ENCODE assay signal across 21 cellular contexts in the genomic region with DNA sequence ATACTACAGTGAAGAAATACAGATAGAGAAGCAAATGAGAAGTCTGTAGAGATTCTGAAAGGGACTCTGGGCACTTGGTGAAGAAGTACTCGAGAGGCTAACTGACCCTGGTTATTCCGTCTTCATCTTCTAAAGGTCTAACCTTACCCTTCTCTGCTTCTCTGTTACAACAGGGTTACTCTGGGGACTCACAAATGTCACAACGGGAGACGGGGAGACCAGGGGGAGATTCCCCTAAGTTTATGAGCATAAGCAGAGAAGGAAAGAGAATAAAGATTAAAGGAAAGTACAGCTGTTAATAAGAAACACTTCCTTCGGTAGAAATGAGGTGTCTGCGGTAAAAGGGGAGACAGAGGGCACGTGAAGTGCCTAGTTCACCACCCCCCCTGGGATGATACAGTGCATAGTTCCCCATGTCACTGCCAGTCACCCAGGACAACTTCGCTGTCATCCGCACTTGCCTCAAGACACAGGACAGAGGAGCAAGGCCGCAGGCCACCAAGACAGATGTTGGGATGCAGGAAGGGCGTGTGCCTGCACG.
DNase-seq lines count a peak whose midpoint lies in the region; ATAC-seq and TF ChIP-seq lines count a peak whose summit lies in the region.
"Had no signal": no experiment of that assay in that cellular context is flagged by ENCODE, and none has a peak within 500 bp of the region (broad histone marks: within the 10 kb centered on the region; RNA-seq: fewer than 3 reads in every experiment).

No MANE protein-coding gene starts in this region.

- TF ChIP-seq CTCF in thoracic aorta (IDR thresholded peaks at IDR 0.05) (no peak), GM10266 (IDR thresholded peaks at IDR 0.05; ENCODE audit: control insufficient read depth, insufficient read depth, low read depth, missing control alignments) (no peak)

- no peak overlapping the region for H3K27ac Mint-ChIP-seq in T-helper 2 cell treated with Interferon-gamma antibody and Interleukin-4, amounts not matched to agents 5 μg/mL and 100 μg/mL, for 36 hours
- H3K27ac Mint-ChIP-seq in naive thymus-derived CD8-positive, alpha-beta T cell = peak overlapping the region in 5 of 10 donors; percentile 35 to 67 (median 54)
- H3K27ac Mint-ChIP-seq: HFFc6 had no signal

- no peaks in the 10 kb centered on the region for H3K9me3 Mint-ChIP-seq in T-helper 2 cell treated with Interferon-gamma antibody and Interleukin-4, amounts not matched to agents 5 μg/mL and 100 μg/mL, for 36 hours
- no peaks in the 10 kb centered on the region for H3K9me3 Mint-ChIP-seq in naive thymus-derived CD8-positive, alpha-beta T cell
- H3K9me3 Mint-ChIP-seq: HFFc6 had no signal

- peaks cover 59% of the 10 kb centered on the region for H3K4me1 Mint-ChIP-seq in T-helper 2 cell treated with Interferon-gamma antibody and Interleukin-4, amounts not matched to agents 5 μg/mL and 100 μg/mL, for 36 hours (ENCODE audit: low read depth)
- peaks cover 32 to 82% (median 79%) of the 10 kb centered on the region in 4 donors for H3K4me1 Mint-ChIP-seq in naive thymus-derived CD8-positive, alpha-beta T cell

- POLR2A ChIA-PET in naive thymus-derived CD8-positive, alpha-beta T cell (lab: Charles Lee) = no interaction called here

- H3K9me3 ChIP-seq in thoracic aorta = no peaks in the 10 kb centered on the region
- H3K9me3 ChIP-seq: stomach had no signal

- H3K27ac ChIP-seq in thoracic aorta = peak overlapping the region; percentile 21 to 36
- H3K27ac ChIP-seq: 22Rv1, stomach, WERI-Rb-1 had no signal

- ATAC-seq in esophagus mucosa (peak; percentile 4), thoracic aorta (ENCODE audit: insufficient number of reproducible peaks, low FRiP score, low read depth) (no peak), GM18505 (IDR thresholded peaks at IDR 0.05; ENCODE audit: unreplicated experiment) (no peak)
- ATAC-seq in naive thymus-derived CD8-positive, alpha-beta T cell = no peak
- ATAC-seq: GM12878 had no signal

- H3K4me1 ChIP-seq in thoracic aorta (ENCODE audit: control insufficient read depth in 1 of 2, low read depth in 2 of 2) = peaks cover 16 to 66% of the 10 kb centered on the region in 2 donors

- H3K36me3 Mint-ChIP-seq in T-helper 2 cell treated with Interferon-gamma antibody and Interleukin-4, amounts not matched to agents 5 μg/mL and 100 μg/mL, for 36 hours (ENCODE audit: low read depth) = peaks cover 47% of the 10 kb centered on the region
- peaks cover 5 to 37% (median 9%) of the 10 kb centered on the region in 3 donors for H3K36me3 Mint-ChIP-seq in naive thymus-derived CD8-positive, alpha-beta T cell

- H3K4me3 Mint-ChIP-seq in T-helper 2 cell treated with Interferon-gamma antibody and Interleukin-4, amounts not matched to agents 5 μg/mL and 100 μg/mL, for 36 hours = peak overlapping the region; percentile 25
- H3K4me3 Mint-ChIP-seq in naive thymus-derived CD8-positive, alpha-beta T cell = peak overlapping the region in 6 of 10 donors; percentile 17 to 55 (median 32)
- H3K4me3 Mint-ChIP-seq: HFFc6 had no signal

- no peak for DNase-seq in T-helper 2 cell treated with Interferon-gamma antibody and Interleukin-4, amounts not matched to agents 5 μg/mL and 100 μg/mL, for 36 hours (ENCODE audit: low spot score)
- DNase-seq in T-helper 2 cell = no peak
- no peak for DNase-seq in naive thymus-derived CD8-positive, alpha-beta T cell
- DNase-seq in thoracic aorta (ENCODE audit: low spot score) = no peak
- DNase-seq in GM10266 (ENCODE audit: extremely low spot score) = no peak
- DNase-seq in stimulated activated CD4-positive, alpha-beta T cell treated with anti-CD3 and anti-CD28 coated beads, Interleukin-4, amount 100 ng/mL, for 4 hours = no peak
- DNase-seq: effector CD8-positive, alpha-beta T cell; HFFc6; Karpas-422; kidney glomerular epithelial cell; NCI-H1092 treated with DMSO at 0.1 percent for 48 hours; NCI-H2107; NCI-H524; SHP77; stomach; T-helper 1 cell; WERI-Rb-1 had no signal

- no peak for TF ChIP-seq POLR2A in GM18505 (IDR thresholded peaks at IDR 0.05; ENCODE audit: borderline replicate concordance, extremely low read depth, insufficient read depth, insufficient read length)

- peaks cover 15% of the 10 kb centered on the region for H3K36me3 ChIP-seq in thoracic aorta

- H3K27me3 ChIP-seq in thoracic aorta (replicated peaks; ENCODE audit: insufficient read depth) = no peaks in the 10 kb centered on the region
- H3K27me3 ChIP-seq: stomach had no signal

- peaks cover 4% of the 10 kb centered on the region for H3K27me3 Mint-ChIP-seq in T-helper 2 cell treated with Interferon-gamma antibody and Interleukin-4, amounts not matched to agents 5 μg/mL and 100 μg/mL, for 36 hours (ENCODE audit: low read depth)
- no peaks in the 10 kb centered on the region for H3K27me3 Mint-ChIP-seq in naive thymus-derived CD8-positive, alpha-beta T cell

- H3K4me3 ChIP-seq in thoracic aorta = peak overlapping the region; percentile 34
- H3K4me3 ChIP-seq: GM12878, stomach had no signal
